9 cellular contexts compared by ENCODE assay signal in genomic region chr11:124961972-124962609, GRCh38. TPM values are rescaled to one million over a fixed set of nuclear protein-coding genes. Genes with fewer than 3 reads are reported as not detected.
A peak's percentile ranks its signal among the peaks of the same experiment; 100 is the strongest.
DNase-seq lines count a peak whose midpoint lies in the region; ATAC-seq, FAIRE-seq and TF ChIP-seq lines count a peak whose summit lies in the region.
"Had no signal": no experiment of that assay in that cellular context is flagged by ENCODE, and none has a peak within 500 bp of the region (broad histone marks: within the 10 kb centered on the region; RNA-seq: fewer than 3 reads in every experiment).

No MANE protein-coding gene starts in this region.

- TF ChIP-seq CTCF in GM23338 (conservative IDR thresholded peaks at IDR 0.05; ENCODE audit: low read depth in 2 of 2) (peak; percentile 79 to 86), H1 (IDR thresholded peaks at IDR 0.05; ENCODE audit: control extremely low read depth in 1 of 3, insufficient read depth in 1 of 3, low read depth in 1 of 3, low read length in 3 of 3) (peak in 2 of 3 experiments; percentile 60 to 70; a peak in 2 of 4 replicates)

- peaks cover 0 to 5% of the 10 kb centered on the region in 2 donors for H3K36me3 Mint-ChIP-seq in activated naive CD4-positive, alpha-beta T cell treated with anti-CD3 and anti-CD28 coated beads, Interleukin-2, amount 50 U/mL, for 72 hours
- peaks cover 16% of the 10 kb centered on the region for H3K36me3 Mint-ChIP-seq in activated naive CD4-positive, alpha-beta T cell treated with anti-CD3 and anti-CD28 coated beads, Interleukin-2, amount 10 ng/mL, durations not matched to agents 7 days and 5 days
- H3K36me3 Mint-ChIP-seq in GM23338 (ENCODE audit: low read depth): no peaks in the 10 kb centered on the region

- no peak overlapping the region for H3K4me2 ChIP-seq in GM23338
- H3K4me2 ChIP-seq in H1 (ENCODE audit: insufficient read depth in 1 of 2, low read depth in 2 of 2, low read length in 2 of 2): no peak overlapping the region
- no peak overlapping the region for H3K4me2 ChIP-seq in mesendoderm (ENCODE audit: low read length)

- no peaks in the 10 kb centered on the region for H4K20me1 ChIP-seq in GM23338 (replicated peaks; ENCODE audit: insufficient read depth)
- H4K20me1 ChIP-seq in H1 (replicated peaks in 1 of 2; ENCODE audit: control insufficient read depth in 1 of 2, insufficient read depth in 2 of 2, low read length in 2 of 2): no peaks in the 10 kb centered on the region

- no peak overlapping the region for H3K14ac ChIP-seq in H1 (ENCODE audit: insufficient read length)

- 40 to 100% methylated on average over 1 to 5 of the region's 5 CpGs for WGBS in H1 (ENCODE audit: extremely low coverage in 1 of 2, insufficient coverage in 1 of 2, insufficient read length in 1 of 2, insufficient replicate concordance in 2 of 2, low coverage in 1 of 2, low lambda C conversion rate in 2 of 2, missing lambda C conversion rate in 1 of 2), 2 experiments
- 100% methylated on average over 1 of the region's 5 CpGs for whole genome bisulfite sequencing in mesendoderm (ENCODE audit: extremely low coverage, insufficient coverage, low lambda C conversion rate)

- no peak overlapping the region for H4K5ac ChIP-seq in H1 (ENCODE audit: insufficient read length, low read depth, low read length)
- no peak overlapping the region for H4K5ac ChIP-seq in mesendoderm (ENCODE audit: low read length)

- CTCF ChIA-PET in activated naive CD4-positive, alpha-beta T cell treated with anti-CD3 and anti-CD28 coated beads, Interleukin-2, amount 10 ng/mL, durations not matched to agents 7 days and 5 days (lab: Charles Lee): interaction anchor here (0.8 to 3.4 kb wide), 3 partner anchors 11 to 248 kb away, joined by 3 to 24 read pairs (median 3); no protein-coding TSS in a partner anchor
- CTCF ChIA-PET in H1 (lab: Charles Lee; ENCODE audit: partially characterized antibody): interaction anchor here (1.1 to 1.3 kb wide), 2 partner anchors 129 to 385 kb away, joined by 4 read pairs; no protein-coding TSS in a partner anchor

- H2AK5ac ChIP-seq in H1 (ENCODE audit: low read depth, low read length) (no peak overlapping the region), mesendoderm (ENCODE audit: low read length) (no peak overlapping the region)

- H3F3A ChIP-seq in GM23338 (replicated peaks; ENCODE audit: low read depth): no peaks in the 10 kb centered on the region

- POLR2A ChIA-PET in H1 (lab: Charles Lee; ENCODE audit: partially characterized antibody): no interaction called here

- H3K79me2 ChIP-seq in GM23338 (replicated peaks; ENCODE audit: insufficient read depth) (no peaks in the 10 kb centered on the region), H1 (ENCODE audit: control insufficient read depth in 1 of 2, insufficient read depth in 2 of 2, low read length in 2 of 2) (no peaks in the 10 kb centered on the region), mesendoderm (ENCODE audit: control insufficient read depth, insufficient read depth, low read length) (no peaks in the 10 kb centered on the region)

- H3K36me3 ChIP-seq in GM23338 (ENCODE audit: insufficient read depth) (no peaks in the 10 kb centered on the region), H1 (ENCODE audit: control insufficient read depth in 2 of 4, insufficient read depth in 4 of 4, low read length in 3 of 4) (no peaks in the 10 kb centered on the region), mesendoderm (ENCODE audit: control insufficient read depth, insufficient read depth, low read length) (no peaks in the 10 kb centered on the region)

- H2BK120ac ChIP-seq in H1 (replicated peaks; ENCODE audit: low read depth, low read length) (no peak overlapping the region), mesendoderm (ENCODE audit: low read depth, low read length) (no peak overlapping the region)

- H3K9me2 ChIP-seq in GM23338 (ENCODE audit: insufficient read depth): no peaks in the 10 kb centered on the region

- H3K79me1 ChIP-seq in H1 (ENCODE audit: low read depth, low read length) (no peaks in the 10 kb centered on the region), mesendoderm (ENCODE audit: low read length) (no peaks in the 10 kb centered on the region)

- H4K8ac ChIP-seq in H1 (ENCODE audit: extremely low read depth, insufficient read depth, low read length): no peak overlapping the region
- H4K8ac ChIP-seq in mesendoderm (ENCODE audit: low read depth, low read length): no peak overlapping the region

- H2BK20ac ChIP-seq in H1 (ENCODE audit: low read length): no peak overlapping the region

- H3K4me1 Mint-ChIP-seq in activated naive CD4-positive, alpha-beta T cell treated with anti-CD3 and anti-CD28 coated beads, Interleukin-2, amount 10 ng/mL, durations not matched to agents 7 days and 5 days: peaks cover 6% of the 10 kb centered on the region
- no peaks in the 10 kb centered on the region for H3K4me1 Mint-ChIP-seq in GM23338

- H3K18ac ChIP-seq in H1 (ENCODE audit: extremely low read depth, low read length): no peak overlapping the region
- H3K18ac ChIP-seq in mesendoderm (ENCODE audit: low read length): no peak overlapping the region

- no peak overlapping the region for H3K4me3 ChIP-seq in GM23338
- no peak overlapping the region for H3K4me3 ChIP-seq in H1 (ENCODE audit: extremely low read depth in 1 of 4, insufficient read depth in 2 of 4, low read depth in 3 of 4, low read length in 4 of 4)
- no peak overlapping the region for H3K4me3 ChIP-seq in mesendoderm (ENCODE audit: low read length)

- H2BK12ac ChIP-seq in H1 (ENCODE audit: low read depth, low read length): no peak overlapping the region

- no peak overlapping the region for H2AFZ ChIP-seq in GM23338
- no peak overlapping the region for H2AFZ ChIP-seq in H1 (ENCODE audit: low read length)

- no peak overlapping the region for H3K56ac ChIP-seq in H1 (replicated peaks; ENCODE audit: insufficient read length, low read depth, low read length)
- H3K56ac ChIP-seq in mesendoderm (ENCODE audit: low read length): no peak overlapping the region

- TF ChIP-seq RAD21 in H1 (IDR thresholded peaks at IDR 0.05 in 1 of 2, conservative IDR thresholded peaks at IDR 0.05 in 1 of 2; ENCODE audit: low read depth in 2 of 2, low read length in 2 of 2): peak; percentile 80 to 89

- peak in 1 of 2 donors; percentile 12 for DNase-seq in activated naive CD4-positive, alpha-beta T cell treated with anti-CD3 and anti-CD28 coated beads, Interleukin-2, amount 50 U/mL, for 72 hours (ENCODE audit: low spot score in 2 of 2)
- no peak for DNase-seq in activated naive CD4-positive, alpha-beta T cell treated with anti-CD3 and anti-CD28 coated beads, Interleukin-2, amount 10 ng/mL, durations not matched to agents 7 days and 5 days
- DNase-seq in GM23338 (ENCODE audit: low spot score): peak; percentile 71
- peak; percentile 83 for DNase-seq in LHCN-M2 (ENCODE audit: low read depth)
- DNase-seq in RPMI7951 (ENCODE audit: low read depth): peak; percentile 81
- DNase-seq in H1 (ENCODE audit: low read depth in 1 of 2, low spot score in 2 of 2): no peak
- DNase-seq in mesendoderm: peak; percentile 73
- no peak for DNase-seq in UCSD-AML1 (lab: John Stamatoyannopoulos, UW; ENCODE audit: unreplicated experiment)

- H3K9me3 Mint-ChIP-seq in activated naive CD4-positive, alpha-beta T cell treated with anti-CD3 and anti-CD28 coated beads, Interleukin-2, amount 50 U/mL, for 72 hours: no peaks in the 10 kb centered on the region
- H3K9me3 Mint-ChIP-seq in activated naive CD4-positive, alpha-beta T cell treated with anti-CD3 and anti-CD28 coated beads, Interleukin-2, amount 10 ng/mL, durations not matched to agents 7 days and 5 days: no peaks in the 10 kb centered on the region
- no peaks in the 10 kb centered on the region; the same call in 2 of the 3 replicates for H3K9me3 Mint-ChIP-seq in GM23338

- H3K27me3 Mint-ChIP-seq in activated naive CD4-positive, alpha-beta T cell treated with anti-CD3 and anti-CD28 coated beads, Interleukin-2, amount 10 ng/mL, durations not matched to agents 7 days and 5 days: no peaks in the 10 kb centered on the region
- H3K27me3 Mint-ChIP-seq in GM23338 (ENCODE audit: insufficient read depth, low read depth, poor library complexity): no peaks in the 10 kb centered on the region

- no peaks in the 10 kb centered on the region for H3K27me3 ChIP-seq in GM23338 (ENCODE audit: insufficient read depth)
- no peaks in the 10 kb centered on the region for H3K27me3 ChIP-seq in H1 (replicated peaks in 1 of 4; ENCODE audit: control insufficient read depth in 3 of 4, extremely low read depth in 1 of 4, insufficient read depth in 3 of 4, low read length in 3 of 4)
- no peaks in the 10 kb centered on the region for H3K27me3 ChIP-seq in mesendoderm (ENCODE audit: insufficient read depth, low read length, poor library complexity)

- no peaks in the 10 kb centered on the region for H3K4me1 ChIP-seq in GM23338 (ENCODE audit: insufficient read depth)
- no peaks in the 10 kb centered on the region for H3K4me1 ChIP-seq in H1 (replicated peaks in 1 of 4; ENCODE audit: control insufficient read depth in 3 of 4, insufficient read depth in 4 of 4, low read length in 3 of 4)
- H3K4me1 ChIP-seq in mesendoderm (ENCODE audit: control insufficient read depth, low read depth, low read length): no peaks in the 10 kb centered on the region

- no peak overlapping the region for H3K27ac ChIP-seq in GM23338 (ENCODE audit: low read depth)
- no peak overlapping the region for H3K27ac ChIP-seq in H1 (ENCODE audit: low read depth, low read length)
- H3K27ac ChIP-seq in mesendoderm (ENCODE audit: low read depth, low read length): no peak overlapping the region

- FAIRE-seq in H1 (lab: Jason Lieb, UNC): peak; percentile 68

- no peak overlapping the region for H3K27ac Mint-ChIP-seq in activated naive CD4-positive, alpha-beta T cell treated with anti-CD3 and anti-CD28 coated beads, Interleukin-2, amount 50 U/mL, for 72 hours
- no peak overlapping the region for H3K27ac Mint-ChIP-seq in activated naive CD4-positive, alpha-beta T cell treated with anti-CD3 and anti-CD28 coated beads, Interleukin-2, amount 10 ng/mL, durations not matched to agents 7 days and 5 days
- no peak overlapping the region for H3K27ac Mint-ChIP-seq in GM23338

- H3K23me2 ChIP-seq in H1 (ENCODE audit: low read depth, low read length): no peaks in the 10 kb centered on the region

- H4K91ac ChIP-seq in H1 (replicated peaks; ENCODE audit: insufficient read length, low read length): no peak overlapping the region

- H3K9ac ChIP-seq in H1 (replicated peaks in 1 of 4; ENCODE audit: extremely low read depth in 1 of 4, low read depth in 3 of 4, low read length in 3 of 4) (no peak overlapping the region), mesendoderm (ENCODE audit: low read length) (no peak overlapping the region)

- H3K4ac ChIP-seq in H1 (replicated peaks; ENCODE audit: insufficient read length, low read depth, low read length): no peak overlapping the region
- no peak overlapping the region for H3K4ac ChIP-seq in mesendoderm (ENCODE audit: low read depth, low read length)

- H3K9me3 ChIP-seq in H1 (ENCODE audit: insufficient read depth in 2 of 2, low read depth in 1 of 2, low read length in 1 of 2): no peaks in the 10 kb centered on the region

- no peak for TF ChIP-seq EP300 in H1 (IDR thresholded peaks at IDR 0.05; ENCODE audit: borderline replicate concordance in 1 of 2, low read depth in 2 of 2, low read length in 2 of 2)

- H2BK15ac ChIP-seq in H1 (ENCODE audit: low read length) (no peak overlapping the region), mesendoderm (replicated peaks; ENCODE audit: low read depth) (no peak overlapping the region)

- TF ChIP-seq POLR2A in H1 (IDR thresholded peaks at IDR 0.05; ENCODE audit: control extremely low read depth in 1 of 2, low read depth in 2 of 2, low read length in 2 of 2): no peak

- no peak overlapping the region for H3K4me3 Mint-ChIP-seq in activated naive CD4-positive, alpha-beta T cell treated with anti-CD3 and anti-CD28 coated beads, Interleukin-2, amount 10 ng/mL, durations not matched to agents 7 days and 5 days
- H3K4me3 Mint-ChIP-seq in GM23338: no peak overlapping the region

- ATAC-seq in activated naive CD4-positive, alpha-beta T cell treated with anti-CD3 and anti-CD28 coated beads, Interleukin-2, amount 50 U/mL, for 72 hours: peak; percentile 68 to 90
- peak; percentile 79 for ATAC-seq in GM23338

- H2BK5ac ChIP-seq in H1 (ENCODE audit: low read depth, low read length) (no peak overlapping the region), mesendoderm (ENCODE audit: low read length) (no peak overlapping the region)

- H3K23ac ChIP-seq in H1 (ENCODE audit: insufficient read length) (no peak overlapping the region), mesendoderm (ENCODE audit: low read length) (no peak overlapping the region)

RNA-seq across cellular contexts. Expression of gene CCDC15, which starts 8.1 kb away (rescaled TPM):
- total RNA-seq in activated naive CD4-positive, alpha-beta T cell treated with anti-CD3 and anti-CD28 coated beads, Interleukin-2, amount 50 U/mL, for 72 hours: 10 to 100 TPM in 1 of 2 donors, 1 to 10 TPM in 1; 5.3 to 15.5 TPM
- total RNA-seq in GM23338 (2014; rRNA removed; shearing (Covaris generic)): 3.3 and 8.0 TPM in 2 replicates
- polyA plus RNA-seq in GM23338 (2016; fragmentation: Nextera tagmentation; extraction: Ambion mirVana) (1.8 and 2.9 TPM in 2 replicates), H1 (2011; rRNA removed) (0.64 and 1.5 TPM in 2 replicates)
- 13.3 and 16.0 TPM in 2 replicates for total RNA-seq in LHCN-M2 (2014; rRNA removed)
- 1.5 TPM for polyA plus RNA-seq in LHCN-M2 (2012)
- total RNA-seq in RPMI7951 (2014; rRNA removed; shearing (Covaris generic)): 10.9 and 11.4 TPM in 2 replicates
- 3.1 and 4.0 TPM in 2 replicates for total RNA-seq in H1 (2021; fragmentation: NEBNext Ultra II Directional; extraction: Animal tissue kit (Norgen Biotek cat#: 25700))
- 1.4 TPM for polyA plus RNA-seq in H1 (2011; cell fraction: cytosol; rRNA removed)
- 1.2 TPM for polyA plus RNA-seq in H1 (2011; cell fraction: nucleus; rRNA removed)
- 1.2 to 1.7 TPM (median 1.3 TPM) in 4 replicates for polyA plus RNA-seq in H1 (2012, experiment 1 of 2)
- 0.13 TPM for polyA plus RNA-seq in H1 (2012, experiment 2 of 2)
- 2.9 TPM for polyA plus RNA-seq in H1 (2013, experiment 1 of 2)
- polyA plus RNA-seq in H1 (2013, experiment 2 of 2): 2.9 TPM
- 1.9 and 3.7 TPM in 2 replicates for polyA minus RNA-seq in H1 (2011; rRNA and poly(A)+ RNA removed)
- 2.7 TPM for polyA minus RNA-seq in H1 (2011; cell fraction: cytosol; rRNA and poly(A)+ RNA removed)
- 7.5 TPM for polyA minus RNA-seq in H1 (2011; cell fraction: nucleus; rRNA and poly(A)+ RNA removed)
- 2.8 TPM for polyA plus RNA-seq in mesendoderm (2013, experiment 1 of 2)
- polyA plus RNA-seq in mesendoderm (2013, experiment 2 of 2): 2.9 TPM

RNA-seq across cellular contexts. Expression of gene HEPACAM, which starts 26.2 kb away (rescaled TPM):
- total RNA-seq in activated naive CD4-positive, alpha-beta T cell treated with anti-CD3 and anti-CD28 coated beads, Interleukin-2, amount 50 U/mL, for 72 hours: not detected
- 0.17 TPM in 1 of 2 replicates, not detected in the other for total RNA-seq in GM23338 (2014; rRNA removed; shearing (Covaris generic))
- polyA plus RNA-seq in GM23338 (2016; fragmentation: Nextera tagmentation; extraction: Ambion mirVana) (not detected in 2 replicates), H1 (2011; rRNA removed) (not detected in 2 replicates)
- total RNA-seq in LHCN-M2 (2014; rRNA removed): 0.13 TPM in 1 of 2 replicates, not detected in the other
- 0.11 TPM for polyA plus RNA-seq in LHCN-M2 (2012)
- not detected in 2 replicates for total RNA-seq in RPMI7951 (2014; rRNA removed; shearing (Covaris generic))
- total RNA-seq in H1 (2021; fragmentation: NEBNext Ultra II Directional; extraction: Animal tissue kit (Norgen Biotek cat#: 25700)): not detected in 2 replicates
- polyA plus RNA-seq in H1 (2011; cell fraction: cytosol; rRNA removed): 0.10 TPM
- polyA plus RNA-seq in H1 (2011; cell fraction: nucleus; rRNA removed): 0.06 TPM
- polyA plus RNA-seq in H1 (2012, experiment 1 of 2): not detected in 4 replicates
- polyA plus RNA-seq in H1 (2012, experiment 2 of 2): not detected
- polyA plus RNA-seq in H1 (2013, experiment 1 of 2): 0.02 TPM
- polyA plus RNA-seq in H1 (2013, experiment 2 of 2): not detected
- not detected in 2 replicates for polyA minus RNA-seq in H1 (2011; rRNA and poly(A)+ RNA removed)
- polyA minus RNA-seq in H1 (2011; cell fraction: cytosol; rRNA and poly(A)+ RNA removed): not detected
- 0.20 TPM for polyA minus RNA-seq in H1 (2011; cell fraction: nucleus; rRNA and poly(A)+ RNA removed)
- polyA plus RNA-seq in mesendoderm (2013, experiment 1 of 2): not detected
- polyA plus RNA-seq in mesendoderm (2013, experiment 2 of 2): 0.01 TPM

RNA-seq across cellular contexts. Expression of gene HEPN1, which starts 43.0 kb away (rescaled TPM):
- not detected for total RNA-seq in activated naive CD4-positive, alpha-beta T cell treated with anti-CD3 and anti-CD28 coated beads, Interleukin-2, amount 50 U/mL, for 72 hours
- not detected in 2 replicates for total RNA-seq in GM23338 (2014; rRNA removed; shearing (Covaris generic))
- polyA plus RNA-seq in GM23338 (2016; fragmentation: Nextera tagmentation; extraction: Ambion mirVana) (not detected in 2 replicates), H1 (2011; rRNA removed) (not detected in 2 replicates)
- not detected in 2 replicates for total RNA-seq in LHCN-M2 (2014; rRNA removed)
- not detected for polyA plus RNA-seq in LHCN-M2 (2012)
- total RNA-seq in RPMI7951 (2014; rRNA removed; shearing (Covaris generic)): not detected in 2 replicates
- total RNA-seq in H1 (2021; fragmentation: NEBNext Ultra II Directional; extraction: Animal tissue kit (Norgen Biotek cat#: 25700)): not detected in 2 replicates
- not detected for polyA plus RNA-seq in H1 (2011; cell fraction: cytosol; rRNA removed)
- 0.07 TPM for polyA plus RNA-seq in H1 (2011; cell fraction: nucleus; rRNA removed)
- polyA plus RNA-seq in H1 (2012, experiment 1 of 2): not detected in 4 replicates
- not detected for polyA plus RNA-seq in H1 (2012, experiment 2 of 2)
- polyA plus RNA-seq in H1 (2013, experiment 1 of 2): not detected
- not detected for polyA plus RNA-seq in H1 (2013, experiment 2 of 2)
- 0.16 TPM in 1 of 2 replicates, not detected in the other for polyA minus RNA-seq in H1 (2011; rRNA and poly(A)+ RNA removed)
- polyA minus RNA-seq in H1 (2011; cell fraction: cytosol; rRNA and poly(A)+ RNA removed): not detected
- not detected for polyA minus RNA-seq in H1 (2011; cell fraction: nucleus; rRNA and poly(A)+ RNA removed)
- polyA plus RNA-seq in mesendoderm (2013, experiment 1 of 2): not detected
- polyA plus RNA-seq in mesendoderm (2013, experiment 2 of 2): not detected
- total RNA-seq: mononuclear cell had no signal

Comparison
In these comparisons a context has a peak if more than half of its experiments do, and no peak if none do; other contexts are left out.
1. DNase-seq: peak in GM23338 (single experiment), LHCN-M2 (single experiment), RPMI7951 (single experiment) and mesendoderm (single experiment); none in activated naive CD4-positive, alpha-beta T cell treated with anti-CD3 and anti-CD28 coated beads, Interleukin-2, amount 10 ng/mL, durations not matched to agents 7 days and 5 days (single experiment), H1 (0 of 2) and UCSD-AML1 (single experiment).